In the genomic region with DNA sequence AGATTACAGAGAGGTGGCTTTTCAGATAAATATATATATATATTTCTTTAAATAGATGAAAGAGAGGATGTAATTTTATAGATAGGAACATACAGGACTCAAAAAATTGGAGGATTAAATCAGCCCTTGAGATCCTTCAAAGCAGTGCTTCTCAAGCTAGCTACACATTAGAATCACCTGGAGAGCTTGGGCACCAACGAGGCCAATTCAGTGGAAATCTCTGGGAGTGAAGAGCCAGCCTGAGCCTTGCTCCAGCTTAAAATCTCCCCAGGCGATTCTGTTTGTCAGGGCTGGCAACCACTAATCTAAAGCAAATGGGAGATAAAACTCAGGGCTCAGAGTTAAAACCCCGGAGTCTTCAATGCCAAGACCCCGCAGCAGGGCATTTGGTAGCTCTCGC, we compare ENCODE assay signal across 19 cellular contexts. TPM values are rescaled to one million over a fixed set of nuclear protein-coding genes. Genes with fewer than 3 reads are reported as not detected.
DNase-seq lines count a peak whose midpoint lies in the region; ATAC-seq and TF ChIP-seq lines count a peak whose summit lies in the region.
"Had no signal": no experiment of that assay in that cellular context is flagged by ENCODE, and none has a peak within 500 bp of the region (broad histone marks: within the 10 kb centered on the region; RNA-seq: fewer than 3 reads in every experiment).

No MANE protein-coding gene starts in this region.

- no peak for TF ChIP-seq EP300 in SK-N-SH (IDR thresholded peaks at IDR 0.05; ENCODE audit: borderline replicate concordance in 1 of 2, low read depth in 1 of 2, low read length in 1 of 2)

- H3K23ac ChIP-seq in trophoblast cell (ENCODE audit: low read length) = no peak overlapping the region

- DNase-seq in SK-N-SH (peak; percentile 58), G401 (ENCODE audit: low spot score) (peak; percentile 61), trophoblast cell (no peak), COR-L47 (lab: John Stamatoyannopoulos, UW) (no peak)
- DNase-seq in activated CD8-positive, alpha-beta memory T cell treated with anti-CD3 and anti-CD28 coated beads for 24 hours = no peak
- DNase-seq in activated CD4-positive, alpha-beta memory T cell treated with anti-CD3 and anti-CD28 coated beads, Interleukin-2, amount 10 ng/mL, durations not matched to agents 7 days and 5 days = no peak
- DNase-seq: 8988T, Calu3, DMS79 treated with DMSO at 0.1 percent for 48 hours, GF-D8, GM23248, KG1 had no signal

- POLR2A ChIA-PET in SK-N-SH (lab: Yijun Ruan, JAX) = no interaction called here
- POLR2A ChIA-PET in activated CD4-positive, alpha-beta memory T cell treated with anti-CD3 and anti-CD28 coated beads, Interleukin-2, amount 10 ng/mL, durations not matched to agents 7 days and 5 days (lab: Charles Lee) = interaction anchor here (1.2 to 2.1 kb wide), 3 partner anchors 14 to 50 kb away, joined by 5 to 10 read pairs (median 6); partner anchors contain the start of genes CLN5 and FBXL3

- CTCF ChIA-PET in SK-N-SH (lab: Yijun Ruan, JAX) = interaction anchor here (1.1 to 4.0 kb wide), 4 partner anchors 7 to 1107 kb away, joined by 3 to 34 read pairs (median 6); no protein-coding TSS in a partner anchor
- CTCF ChIA-PET in activated CD4-positive, alpha-beta memory T cell treated with anti-CD3 and anti-CD28 coated beads, Interleukin-2, amount 10 ng/mL, durations not matched to agents 7 days and 5 days (lab: Charles Lee) = interaction anchor here (1.0 to 1.3 kb wide), 3 partner anchors 15 to 501 kb away, joined by 3 read pairs; no protein-coding TSS in a partner anchor

- H3K27ac ChIP-seq in SK-N-SH (ENCODE audit: low read depth in 2 of 2, low read length in 1 of 2) (no peak overlapping the region), trophoblast cell (ENCODE audit: low read depth, low read length) (no peak overlapping the region)
- H3K27ac ChIP-seq: BLaER1 treated with 17β-estradiol and CSF1 and Interleukin-3, amounts not matched to agents 10 nM and 100 nM; GM23248 had no signal

- no peaks in the 10 kb centered on the region for H4K20me1 ChIP-seq in SK-N-SH (ENCODE audit: insufficient read depth)
- H4K20me1 ChIP-seq: BLaER1 treated with 17β-estradiol and CSF1 and Interleukin-3, amounts not matched to agents 10 nM and 100 nM had no signal

- H3K4me1 Mint-ChIP-seq in activated T-helper 17 cell treated with anti-CD3 and anti-CD28 coated beads, Interleukin-2, amount 50 U/mL, for 72 hours = peaks cover 6% of the 10 kb centered on the region
- H3K4me1 Mint-ChIP-seq in activated CD4-positive, alpha-beta memory T cell treated with anti-CD3 and anti-CD28 coated beads, Interleukin-2, amount 10 ng/mL, durations not matched to agents 7 days and 5 days = peaks cover 13% of the 10 kb centered on the region

- H4K8ac ChIP-seq in trophoblast cell (ENCODE audit: low read depth, low read length) = no peak overlapping the region

- H3K27me3 ChIP-seq in SK-N-SH (ENCODE audit: insufficient read depth) (no peaks in the 10 kb centered on the region), trophoblast cell (ENCODE audit: insufficient read depth, low read length) (no peaks in the 10 kb centered on the region)
- H3K27me3 ChIP-seq: BLaER1 treated with 17β-estradiol and CSF1 and Interleukin-3, amounts not matched to agents 10 nM and 100 nM had no signal

- TF ChIP-seq CTCF in SK-N-SH (IDR thresholded peaks at IDR 0.05) = no peak

- 37% methylated on average over 2 of the region's 5 CpGs for WGBS in SK-N-SH (ENCODE audit: low lambda C conversion rate)
- no CpG with 5 or more reads among the region's 5 CpGs for WGBS in trophoblast cell (ENCODE audit: extremely low coverage, insufficient coverage, insufficient read length)

- H3K27me3 Mint-ChIP-seq in activated T-helper 17 cell treated with anti-CD3 and anti-CD28 coated beads, Interleukin-2, amount 50 U/mL, for 72 hours = peaks cover 22% of the 10 kb centered on the region
- peaks cover 52% of the 10 kb centered on the region for H3K27me3 Mint-ChIP-seq in activated CD4-positive, alpha-beta memory T cell treated with anti-CD3 and anti-CD28 coated beads, Interleukin-2, amount 10 ng/mL, durations not matched to agents 7 days and 5 days

- H3K79me2 ChIP-seq in SK-N-SH (ENCODE audit: insufficient read depth) (no peaks in the 10 kb centered on the region), trophoblast cell (ENCODE audit: control insufficient read depth, insufficient read depth, low read length, poor library complexity) (peaks cover 2% of the 10 kb centered on the region)

- H3K36me3 Mint-ChIP-seq in activated T-helper 17 cell treated with anti-CD3 and anti-CD28 coated beads, Interleukin-2, amount 50 U/mL, for 72 hours (ENCODE audit: low read depth) = no peaks in the 10 kb centered on the region
- H3K36me3 Mint-ChIP-seq in activated CD4-positive, alpha-beta memory T cell treated with anti-CD3 and anti-CD28 coated beads, Interleukin-2, amount 10 ng/mL, durations not matched to agents 7 days and 5 days (ENCODE audit: low read depth) = no peaks in the 10 kb centered on the region
- H3K36me3 Mint-ChIP-seq: CD8-positive, alpha-beta memory T cell had no signal

- no peak for TF ChIP-seq RAD21 in SK-N-SH (IDR thresholded peaks at IDR 0.05; ENCODE audit: low read length)

- H3F3A ChIP-seq in SK-N-SH (replicated peaks; ENCODE audit: insufficient read depth) = no peaks in the 10 kb centered on the region

- H3K4me1 ChIP-seq in SK-N-SH (ENCODE audit: control insufficient read depth in 1 of 2, insufficient read depth in 2 of 2, low read depth in 1 of 2, low read length in 1 of 2) = peaks cover 0 to 5% of the 10 kb centered on the region in 2 experiments; a peak in 2 of 4 replicates
- peaks cover 3 to 16% of the 10 kb centered on the region in 2 experiments for H3K4me1 ChIP-seq in trophoblast cell (ENCODE audit: control insufficient read depth in 1 of 2, insufficient read depth in 2 of 2, low read length in 2 of 2)

- no peak overlapping the region for H3K4me2 ChIP-seq in SK-N-SH
- no peak overlapping the region for H3K4me2 ChIP-seq in trophoblast cell (ENCODE audit: low read length)
- H3K4me2 ChIP-seq: BLaER1 treated with 17β-estradiol and CSF1 and Interleukin-3, amounts not matched to agents 10 nM and 100 nM had no signal

- peaks cover 9% of the 10 kb centered on the region for H3K79me1 ChIP-seq in trophoblast cell (ENCODE audit: low read length)

- H3K9ac ChIP-seq in SK-N-SH (no peak overlapping the region), trophoblast cell (ENCODE audit: low read length) (no peak overlapping the region)
- H3K9ac ChIP-seq: BLaER1 treated with 17β-estradiol and CSF1 and Interleukin-3, amounts not matched to agents 10 nM and 100 nM; GM23248 had no signal

- H3K36me3 ChIP-seq in SK-N-SH (replicated peaks in 1 of 2; ENCODE audit: control insufficient read depth in 1 of 2, insufficient read depth in 2 of 2, low read length in 1 of 2) = no peaks in the 10 kb centered on the region
- H3K36me3 ChIP-seq in trophoblast cell (ENCODE audit: control insufficient read depth in 1 of 2, insufficient read depth in 2 of 2, low read length in 2 of 2) = peaks cover 0 to 2% of the 10 kb centered on the region in 2 experiments
- H3K36me3 ChIP-seq: BLaER1 treated with 17β-estradiol and CSF1 and Interleukin-3, amounts not matched to agents 10 nM and 100 nM had no signal

- H3K9me2 ChIP-seq in SK-N-SH = no peaks in the 10 kb centered on the region

- no peak overlapping the region for H3K4ac ChIP-seq in trophoblast cell (ENCODE audit: low read depth, low read length)

- H3K9me3 Mint-ChIP-seq in activated T-helper 17 cell treated with anti-CD3 and anti-CD28 coated beads, Interleukin-2, amount 50 U/mL, for 72 hours = no peaks in the 10 kb centered on the region
- no peaks in the 10 kb centered on the region for H3K9me3 Mint-ChIP-seq in activated CD4-positive, alpha-beta memory T cell treated with anti-CD3 and anti-CD28 coated beads, Interleukin-2, amount 10 ng/mL, durations not matched to agents 7 days and 5 days
- H3K9me3 Mint-ChIP-seq: IgD-negative memory B cell had no signal

- H3K4me3 Mint-ChIP-seq in activated T-helper 17 cell treated with anti-CD3 and anti-CD28 coated beads, Interleukin-2, amount 50 U/mL, for 72 hours = peak overlapping the region; percentile 15
- no peak overlapping the region for H3K4me3 Mint-ChIP-seq in activated CD4-positive, alpha-beta memory T cell treated with anti-CD3 and anti-CD28 coated beads, Interleukin-2, amount 10 ng/mL, durations not matched to agents 7 days and 5 days
- H3K4me3 Mint-ChIP-seq: IgD-negative memory B cell had no signal

- no peak overlapping the region for H4K12ac ChIP-seq in trophoblast cell (ENCODE audit: low read depth, low read length)

- H3K18ac ChIP-seq in trophoblast cell (ENCODE audit: low read length) = no peak overlapping the region

- H2BK120ac ChIP-seq in trophoblast cell (ENCODE audit: insufficient read depth, low read length, poor library complexity) = no peak overlapping the region

- no peak overlapping the region for H2BK5ac ChIP-seq in trophoblast cell (ENCODE audit: low read depth, low read length, poor library complexity)

- no peak overlapping the region for H2AK5ac ChIP-seq in trophoblast cell (ENCODE audit: low read length)

- no peak overlapping the region for H3K27ac Mint-ChIP-seq in activated T-helper 17 cell treated with anti-CD3 and anti-CD28 coated beads, Interleukin-2, amount 50 U/mL, for 72 hours
- H3K27ac Mint-ChIP-seq in activated CD4-positive, alpha-beta memory T cell treated with anti-CD3 and anti-CD28 coated beads, Interleukin-2, amount 10 ng/mL, durations not matched to agents 7 days and 5 days = no peak overlapping the region
- H3K27ac Mint-ChIP-seq: IgD-negative memory B cell had no signal

- in situ Hi-C loops in G401 (cut with HindIII; ENCODE audit: low sequenced_read_pairs) = no loop called here

- H2AFZ ChIP-seq in SK-N-SH (ENCODE audit: low read depth) = no peak overlapping the region
- H2AFZ ChIP-seq in trophoblast cell (ENCODE audit: insufficient read depth, low read length, poor library complexity) = no peak overlapping the region
- H2AFZ ChIP-seq: GM23248 had no signal

- H3K9me3 ChIP-seq in SK-N-SH (no peaks in the 10 kb centered on the region), trophoblast cell (ENCODE audit: insufficient read depth, low read depth, low read length) (no peaks in the 10 kb centered on the region)
- H3K9me3 ChIP-seq: BLaER1 treated with 17β-estradiol and CSF1 and Interleukin-3, amounts not matched to agents 10 nM and 100 nM had no signal

- H3K14ac ChIP-seq in trophoblast cell (ENCODE audit: low read length) = peak overlapping the region; percentile 22

- H2BK12ac ChIP-seq in trophoblast cell (ENCODE audit: low read length) = peak overlapping the region; percentile 35

- peak overlapping the region; percentile 44 for H4K91ac ChIP-seq in trophoblast cell (ENCODE audit: low read depth, low read length)

- H3K4me3 ChIP-seq in SK-N-SH (ENCODE audit: low read depth in 2 of 2, low read length in 1 of 2) (no peak overlapping the region), trophoblast cell (ENCODE audit: low read depth, low read length) (no peak overlapping the region)
- H3K4me3 ChIP-seq: BLaER1 treated with 17β-estradiol and CSF1 and Interleukin-3, amounts not matched to agents 10 nM and 100 nM; GM23248 had no signal

- ATAC-seq in SK-N-SH treated with all-trans-retinoic acid at 6 μM for 48 hours = no peak
- ATAC-seq in activated T-helper 17 cell treated with anti-CD3 and anti-CD28 coated beads, Interleukin-2, amount 50 U/mL, for 72 hours (replicated peaks) = no peak
- ATAC-seq: HCT116 had no signal

RNA-seq across cellular contexts. Expression of gene CLN5, which starts 15.0 kb away (rescaled TPM):
- 11.6 and 13.3 TPM in 2 replicates for polyA plus RNA-seq in SK-N-SH (2012; rRNA removed)
- 12.6 and 16.3 TPM in 2 replicates for polyA plus RNA-seq in SK-N-SH (2012; cell fraction: cytosol; rRNA removed)
- polyA plus RNA-seq in SK-N-SH (2012; cell fraction: nucleus; rRNA removed) = 17.4 and 25.0 TPM in 2 replicates
- 13.0 and 19.5 TPM in 2 replicates for total RNA-seq in G401 (2014; rRNA removed; shearing (Covaris generic))
- 10 to 100 TPM in 1 of 2 donors, 1 to 10 TPM in 1; 9.9 to 29.0 TPM for total RNA-seq in activated T-helper 17 cell treated with anti-CD3 and anti-CD28 coated beads, Interleukin-2, amount 50 U/mL, for 72 hours
- 17.6 and 18.6 TPM in 2 replicates for polyA plus RNA-seq in trophoblast cell (2013)
- 10 to 100 TPM; 13.0 to 15.6 TPM for total RNA-seq in activated CD4-positive, alpha-beta memory T cell treated with anti-CD3 and anti-CD28 coated beads, Interleukin-2, amount 10 ng/mL, durations not matched to agents 7 days and 5 days

RNA-seq across cellular contexts. Expression of gene ACOD1, which starts 28.6 kb away (rescaled TPM):
- not detected in 2 replicates for polyA plus RNA-seq in SK-N-SH (2012; rRNA removed)
- polyA plus RNA-seq in SK-N-SH (2012; cell fraction: cytosol; rRNA removed) = not detected in 2 replicates
- polyA plus RNA-seq in SK-N-SH (2012; cell fraction: nucleus; rRNA removed) = not detected in 2 replicates
- not detected in 2 replicates for total RNA-seq in G401 (2014; rRNA removed; shearing (Covaris generic))
- total RNA-seq in activated T-helper 17 cell treated with anti-CD3 and anti-CD28 coated beads, Interleukin-2, amount 50 U/mL, for 72 hours = not detected
- not detected in 2 replicates for polyA plus RNA-seq in trophoblast cell (2013)
- total RNA-seq in activated CD4-positive, alpha-beta memory T cell treated with anti-CD3 and anti-CD28 coated beads, Interleukin-2, amount 10 ng/mL, durations not matched to agents 7 days and 5 days = not detected
- total RNA-seq: Calu3; CD8-positive, alpha-beta memory T cell; GM23248; HT1080 had no signal
- polyA plus RNA-seq: CD8-positive, alpha-beta memory T cell; GM23248; IgD-negative memory B cell had no signal

RNA-seq across cellular contexts. Expression of gene FBXL3, which starts 50.0 kb away (rescaled TPM):
- polyA plus RNA-seq in SK-N-SH (2012; rRNA removed) = 13.6 and 19.2 TPM in 2 replicates
- polyA plus RNA-seq in SK-N-SH (2012; cell fraction: cytosol; rRNA removed) = 17.6 and 18.6 TPM in 2 replicates
- 15.6 and 17.6 TPM in 2 replicates for polyA plus RNA-seq in SK-N-SH (2012; cell fraction: nucleus; rRNA removed)
- total RNA-seq in G401 (2014; rRNA removed; shearing (Covaris generic)) = 18.5 and 21.8 TPM in 2 replicates
- 10 to 100 TPM; 38.9 to 53.3 TPM for total RNA-seq in activated T-helper 17 cell treated with anti-CD3 and anti-CD28 coated beads, Interleukin-2, amount 50 U/mL, for 72 hours
- polyA plus RNA-seq in trophoblast cell (2013) = 32.8 and 33.1 TPM in 2 replicates
- total RNA-seq in activated CD4-positive, alpha-beta memory T cell treated with anti-CD3 and anti-CD28 coated beads, Interleukin-2, amount 10 ng/mL, durations not matched to agents 7 days and 5 days = 10 to 100 TPM; 38.6 to 43.3 TPM

Comparison
In these comparisons a context has a peak if more than half of its experiments do, and no peak if none do; other contexts are left out.
1. DNase-seq: peak in SK-N-SH (single experiment) and G401 (single experiment); none in trophoblast cell (0 of 2), activated CD8-positive, alpha-beta memory T cell treated with anti-CD3 and anti-CD28 coated beads for 24 hours (single experiment), COR-L47 (single experiment) and activated CD4-positive, alpha-beta memory T cell treated with anti-CD3 and anti-CD28 coated beads, Interleukin-2, amount 10 ng/mL, durations not matched to agents 7 days and 5 days (single experiment).